ENCODE assay signal across 15 cellular contexts in genomic region chr11:128428876-128429416, GRCh38.
"Had no signal": no experiment of that assay in that cellular context is flagged by ENCODE, and none has a peak within 500 bp of the region (broad histone marks: within the 10 kb centered on the region; RNA-seq: fewer than 3 reads in every experiment).

No MANE protein-coding gene starts in this region.

- H3K27ac ChIP-seq: brain microvascular endothelial cell, parathyroid adenoma had no signal

- H3K9me3 Mint-ChIP-seq: activated B cell treated with CpG ODN at 0.5 μM for 24 hours, endodermal cell, nephron progenitor cell had no signal

- H3K4me3 Mint-ChIP-seq: activated B cell treated with CpG ODN at 0.5 μM for 24 hours; activated CD4-positive, alpha-beta T cell treated with anti-CD3 and anti-CD28 coated beads, Interleukin-2, amount 10 ng/mL, durations not matched to agents 24 days and 14 days; endodermal cell; nephron progenitor cell; T-helper 1 cell treated with Interleukin-12 subunit alpha and Interleukin-12 subunit beta and Interleukin-4 antibody, amounts not matched to agents 30 μg/mL and 1 μg/mL, for 36 hours had no signal

- H3K27me3 Mint-ChIP-seq: activated B cell treated with CpG ODN at 0.5 μM for 24 hours; activated CD4-positive, alpha-beta T cell treated with anti-CD3 and anti-CD28 coated beads, Interleukin-2, amount 10 ng/mL, durations not matched to agents 24 days and 14 days had no signal

- H3K9me3 ChIP-seq: transverse colon had no signal

- H3K27me3 ChIP-seq: brain microvascular endothelial cell, transverse colon had no signal

- ATAC-seq: left lobe of liver had no signal

- H3K36me3 ChIP-seq: brain microvascular endothelial cell, transverse colon had no signal

- H2AFZ ChIP-seq: parathyroid adenoma had no signal

- H3K9ac ChIP-seq: parathyroid adenoma had no signal

- H3K4me1 ChIP-seq: parathyroid adenoma had no signal

- H3K4me3 ChIP-seq: transverse colon had no signal

- H3K27ac Mint-ChIP-seq: activated B cell treated with CpG ODN at 0.5 μM for 24 hours; activated CD4-positive, alpha-beta T cell treated with anti-CD3 and anti-CD28 coated beads, Interleukin-2, amount 10 ng/mL, durations not matched to agents 24 days and 14 days; endodermal cell; nephron progenitor cell; T-helper 1 cell treated with Interleukin-12 subunit alpha and Interleukin-12 subunit beta and Interleukin-4 antibody, amounts not matched to agents 30 μg/mL and 1 μg/mL, for 36 hours had no signal

- DNase-seq: activated B cell treated with CpG ODN at 0.5 μM for 24 hours; activated CD4-positive, alpha-beta T cell treated with anti-CD3 and anti-CD28 coated beads, Interleukin-2, amount 10 ng/mL, durations not matched to agents 24 days and 14 days; activated effector memory CD4-positive, alpha-beta T cell treated with anti-CD3 and anti-CD28 coated beads, Interleukin-2, amount 50 U/mL, for 16 hours; activated T-cell treated with anti-CD3 and anti-CD28 coated beads, Interleukin-2, amount 50 U/mL, for 1 hour; brain microvascular endothelial cell; endodermal cell; erythroblast; glutamatergic neuron; nephron progenitor cell; retina; stimulated activated CD4-positive, alpha-beta T cell treated with anti-CD3 and anti-CD28 coated beads, Interleukin-4, amount 100 ng/mL, for 4 hours; transverse colon had no signal

- H3K79me2 ChIP-seq: parathyroid adenoma had no signal
